Comparison of ENCODE assay signal across 14 cellular contexts in the genomic region with DNA sequence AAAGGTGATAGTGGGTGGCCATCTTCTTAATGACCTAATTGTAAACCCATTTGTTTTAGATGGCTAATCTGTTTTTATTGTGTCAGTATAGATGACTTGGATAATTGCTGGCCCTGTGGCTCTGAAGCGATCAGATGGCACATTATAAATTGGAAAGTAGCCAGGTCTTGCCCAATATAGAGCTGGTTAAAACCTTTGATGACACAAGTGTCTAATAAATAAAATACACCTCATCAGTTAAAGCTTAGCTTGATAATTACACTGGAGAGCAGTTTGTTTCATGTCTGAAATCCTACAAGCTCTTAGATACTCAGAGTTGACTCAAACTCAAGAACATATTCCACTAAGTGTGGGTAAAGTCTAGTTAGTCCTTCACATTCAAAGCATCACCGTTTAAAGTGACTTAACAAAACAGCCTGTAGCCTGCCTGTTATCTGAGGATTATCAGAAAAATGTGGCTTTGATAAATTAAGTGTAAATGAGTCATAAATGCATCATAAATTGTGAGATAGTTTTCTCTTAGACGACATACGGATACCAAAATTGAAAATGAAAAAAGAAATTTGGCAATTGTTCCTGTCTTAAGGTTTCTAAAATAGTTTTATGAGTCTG.
DNase-seq lines count a peak whose midpoint lies in the region; TF ChIP-seq lines count a peak whose summit lies in the region.
"Had no signal": no experiment of that assay in that cellular context is flagged by ENCODE, and none has a peak within 500 bp of the region (broad histone marks: within the 10 kb centered on the region; RNA-seq: fewer than 3 reads in every experiment).

No MANE protein-coding gene starts in this region.

- BruUV-seq in A673 (replicated peaks; lab: Mats Ljungman, UMichigan) = no TSS peak

- no peaks in the 10 kb centered on the region for H3K4me1 ChIP-seq in A673 (ENCODE audit: insufficient read depth, low read length, poor library complexity, severe bottlenecking)

- H3K4me3 ChIP-seq in A673 (ENCODE audit: low read depth, low read length, poor library complexity, severe bottlenecking) = no peak overlapping the region
- no peak overlapping the region for H3K4me3 ChIP-seq in choroid plexus epithelial cell (ENCODE audit: low read depth, low read length)
- H3K4me3 ChIP-seq: ovary had no signal

- peak; percentile 37 for DNase-seq in A673 (ENCODE audit: low spot score)
- peak; percentile 4 for DNase-seq in LHCN-M2 (ENCODE audit: low read depth)
- DNase-seq in NCI-H524 treated with DMSO at 0.1 percent for 48 hours (lab: John Stamatoyannopoulos, UW) = peak; percentile 88
- DNase-seq in choroid plexus epithelial cell (ENCODE audit: low read depth) = peak; percentile 14
- DNase-seq in stimulated activated CD4-positive, alpha-beta T cell treated with anti-CD3 and anti-CD28 coated beads, Interleukin-4, amount 100 ng/mL, for 1 hour = no peak
- no peak for DNase-seq in cortex of kidney (lab: John Stamatoyannopoulos, UW)
- DNase-seq in G401 (ENCODE audit: low spot score) = no peak
- no peak for DNase-seq in effector CD4-positive, alpha-beta T cell
- DNase-seq: activated naive CD4-positive, alpha-beta T cell treated with anti-CD3 and anti-CD28 coated beads, Interleukin-2, amount 10 ng/mL, durations not matched to agents 7 days and 5 days; Calu3; H7; islet precursor cell; Karpas-422; ovary had no signal

- TF ChIP-seq CTCF in A673 (conservative IDR thresholded peaks at IDR 0.05; ENCODE audit: low read depth, low read length) = no peak
- TF ChIP-seq CTCF in choroid plexus epithelial cell (conservative IDR thresholded peaks at IDR 0.05; ENCODE audit: low read depth, low read length) = no peak

- no peaks in the 10 kb centered on the region for H3K9me3 ChIP-seq in A673 (ENCODE audit: low read depth, low read length, poor library complexity, severe bottlenecking)
- H3K9me3 ChIP-seq: ovary had no signal

- H3K27me3 ChIP-seq in A673 (replicated peaks; ENCODE audit: insufficient read depth, low read depth, low read length, poor library complexity) = no peaks in the 10 kb centered on the region
- H3K27me3 ChIP-seq: ovary had no signal

- POLR2A ChIA-PET in A673 (lab: Charles Lee; ENCODE audit: low non-redundant PET) = no interaction called here

- in situ Hi-C loops in G401 (cut with HindIII; ENCODE audit: low sequenced_read_pairs) = no loop called here

- CTCF ChIA-PET in A673 (lab: Charles Lee) = no interaction called here

- no peak overlapping the region for H3K27ac ChIP-seq in A673 (ENCODE audit: low read depth, low read length, poor library complexity, severe bottlenecking)
- H3K27ac ChIP-seq: ovary had no signal

- H3K36me3 ChIP-seq in A673 (ENCODE audit: insufficient read depth, low read length, poor library complexity, severe bottlenecking) = no peaks in the 10 kb centered on the region
- H3K36me3 ChIP-seq: ovary had no signal

- intact Hi-C loops in A673 (cut with micrococcal nuclease; ENCODE audit: unreplicated experiment) = no loop called here

Comparison
In these comparisons a context has a peak if more than half of its experiments do, and no peak if none do; other contexts are left out.
1. DNase-seq: peak in A673 (single experiment), LHCN-M2 (single experiment), NCI-H524 treated with DMSO at 0.1 percent for 48 hours (single experiment) and choroid plexus epithelial cell (single experiment); none in stimulated activated CD4-positive, alpha-beta T cell treated with anti-CD3 and anti-CD28 coated beads, Interleukin-4, amount 100 ng/mL, for 1 hour (single experiment), cortex of kidney (single experiment), G401 (single experiment) and effector CD4-positive, alpha-beta T cell (single experiment).